3 cellular contexts compared by ENCODE assay signal in genomic region chr11:19913236-19913892, GRCh38.
A peak's percentile ranks its signal among the peaks of the same experiment; 100 is the strongest.
TF ChIP-seq lines count a peak whose summit lies in the region.

No MANE protein-coding gene starts in this region.

TF ChIP-seq in WTC11, 78 proteins besides CTCF, POLR2A, EP300 and RAD21:
- TF ChIP-seq CREM (CRISPR knock-in tag; IDR thresholded peaks at IDR 0.05): no peak
- no peak for TF ChIP-seq ATF3 (CRISPR knock-in tag; conservative IDR thresholded peaks at IDR 0.05)
- TF ChIP-seq ZMAT4 (CRISPR knock-in tag; IDR thresholded peaks at IDR 0.05): no peak

TF ChIP-seq in H1, 55 proteins besides CTCF, POLR2A, EP300 and RAD21:
- TF ChIP-seq RFX5 (IDR thresholded peaks at IDR 0.05; ENCODE audit: borderline replicate concordance, low read depth, low read length) (no peak), CHD1 (IDR thresholded peaks at IDR 0.05; ENCODE audit: low read depth, low read length) (no peak), NANOG (IDR thresholded peaks at IDR 0.05; ENCODE audit: insufficient read depth, low read depth, low read length, poor library complexity, severe bottlenecking) (no peak), SUZ12 (IDR thresholded peaks at IDR 0.05; ENCODE audit: low read length) (no peak), MAFK (IDR thresholded peaks at IDR 0.05; ENCODE audit: low read depth, low read length) (no peak), KDM1A (IDR thresholded peaks at IDR 0.05; ENCODE audit: borderline replicate concordance, low read length) (no peak), EZH2 (IDR thresholded peaks at IDR 0.05; ENCODE audit: low read depth, low read length, severe bottlenecking) (no peak), TCF12 (IDR thresholded peaks at IDR 0.05; ENCODE audit: low read depth, low read length) (no peak), ATF2 (IDR thresholded peaks at IDR 0.05; ENCODE audit: low read length) (no peak), CBX8 (IDR thresholded peaks at IDR 0.05; ENCODE audit: borderline replicate concordance, low read depth, low read length) (no peak), CTBP2 (IDR thresholded peaks at IDR 0.05; ENCODE audit: borderline replicate concordance, insufficient read depth, insufficient read length, low read length) (no peak), POLR2AphosphoS5 (IDR thresholded peaks at IDR 0.05; ENCODE audit: low read depth, low read length) (no peak), GTF2F1 (IDR thresholded peaks at IDR 0.05; ENCODE audit: borderline replicate concordance, low read depth, low read length) (no peak), E2F6 (IDR thresholded peaks at IDR 0.05) (no peak), SP4 (IDR thresholded peaks at IDR 0.05; ENCODE audit: low read length) (no peak), NRF1 (IDR thresholded peaks at IDR 0.05; ENCODE audit: low read depth, low read length) (no peak), CHD2 (IDR thresholded peaks at IDR 0.05; ENCODE audit: low read length) (no peak), SIN3A (conservative IDR thresholded peaks at IDR 0.05 in 1 of 2, IDR thresholded peaks at IDR 0.05 in 1 of 2; ENCODE audit: low read depth in 1 of 2, low read length in 2 of 2) (no peak)

TF ChIP-seq in HepG2, 621 proteins besides CTCF, POLR2A, EP300 and RAD21 (continues in another document):
- no peak for TF ChIP-seq KDM4B (CRISPR knock-in tag; IDR thresholded peaks at IDR 0.05)
- no peak for TF ChIP-seq FIP1L1 (IDR thresholded peaks at IDR 0.05; ENCODE audit: borderline replicate concordance, insufficient read depth, low read depth, low read length)
- 0 out of 2 replicates have a peak, but pooled peaks have one; percentile 11 for TF ChIP-seq NCOA2 (CRISPR knock-in tag; IDR thresholded peaks at IDR 0.05)
- peak; percentile 93 for TF ChIP-seq ZNF652 (CRISPR knock-in tag; IDR thresholded peaks at IDR 0.05; ENCODE audit: borderline replicate concordance, low read depth)
- no peak for TF ChIP-seq ZNF280D (CRISPR knock-in tag; IDR thresholded peaks at IDR 0.05)
- no peak for TF ChIP-seq AGO2 (optimal IDR thresholded peaks at IDR 0.05; ENCODE audit: low read depth, low read length)
- peak; percentile 55; the same call in 1 of the 2 replicates for TF ChIP-seq HOXA3 (CRISPR knock-in tag; IDR thresholded peaks at IDR 0.05)
- TF ChIP-seq CBX2 (IDR thresholded peaks at IDR 0.05; ENCODE audit: low read depth, low read length): no peak
- TF ChIP-seq CBX2 (CRISPR knock-in tag; IDR thresholded peaks at IDR 0.05; ENCODE audit: low read depth): no peak
- TF ChIP-seq ELF4 (CRISPR knock-in tag; IDR thresholded peaks at IDR 0.05; ENCODE audit: borderline replicate concordance): no peak
- TF ChIP-seq ZNF234 (CRISPR knock-in tag; conservative IDR thresholded peaks at IDR 0.05): 0 out of 2 replicates have a peak, but pooled peaks have one; percentile 32
- 0 out of 2 replicates have a peak, but pooled peaks have one; percentile 54 for TF ChIP-seq TARDBP (CRISPR knock-in tag; IDR thresholded peaks at IDR 0.05)
- TF ChIP-seq ZNF784 (CRISPR knock-in tag; IDR thresholded peaks at IDR 0.05; ENCODE audit: borderline replicate concordance): no peak
- TF ChIP-seq JARID2 (CRISPR knock-in tag; IDR thresholded peaks at IDR 0.05; ENCODE audit: insufficient replicate concordance): no peak
- TF ChIP-seq REPIN1 (CRISPR knock-in tag; IDR thresholded peaks at IDR 0.05; ENCODE audit: borderline replicate concordance, low read depth): 0 out of 2 replicates have a peak, but pooled peaks have one; percentile 22
- TF ChIP-seq CCDC6 (CRISPR knock-in tag; IDR thresholded peaks at IDR 0.05): 0 out of 2 replicates have a peak, but pooled peaks have one; percentile 28
- TF ChIP-seq HINFP (CRISPR knock-in tag; IDR thresholded peaks at IDR 0.05; ENCODE audit: low read depth): no peak
- no peak for TF ChIP-seq THAP9 (CRISPR knock-in tag; IDR thresholded peaks at IDR 0.05; ENCODE audit: borderline replicate concordance)
- peak; percentile 55; the same call in 1 of the 2 replicates for TF ChIP-seq KLF11 (CRISPR knock-in tag; IDR thresholded peaks at IDR 0.05)
- TF ChIP-seq ZFX (CRISPR knock-in tag; IDR thresholded peaks at IDR 0.05; ENCODE audit: low read depth): peak; percentile 52; the same call in 1 of the 2 replicates
- peak; percentile 68; the same call in 1 of the 2 replicates for TF ChIP-seq ZNF501 (CRISPR knock-in tag; IDR thresholded peaks at IDR 0.05)
- no peak for TF ChIP-seq RARG (CRISPR knock-in tag; IDR thresholded peaks at IDR 0.05; ENCODE audit: low read depth)
- TF ChIP-seq HNF1A (IDR thresholded peaks at IDR 0.05; ENCODE audit: low read depth): no peak
- TF ChIP-seq HNF1A (CRISPR knock-in tag; IDR thresholded peaks at IDR 0.05; ENCODE audit: borderline replicate concordance): no peak
- TF ChIP-seq ZNF7 (CRISPR knock-in tag; IDR thresholded peaks at IDR 0.05): peak; percentile 16; the same call in 1 of the 2 replicates
- TF ChIP-seq ZBTB20 (CRISPR knock-in tag; IDR thresholded peaks at IDR 0.05; ENCODE audit: borderline replicate concordance, low read depth): no peak
- peak; percentile 37; the same call in 1 of the 2 replicates for TF ChIP-seq ARID5B (CRISPR knock-in tag; IDR thresholded peaks at IDR 0.05)
